Comparison of ENCODE assay signal across 28 cellular contexts in the genomic region with DNA sequence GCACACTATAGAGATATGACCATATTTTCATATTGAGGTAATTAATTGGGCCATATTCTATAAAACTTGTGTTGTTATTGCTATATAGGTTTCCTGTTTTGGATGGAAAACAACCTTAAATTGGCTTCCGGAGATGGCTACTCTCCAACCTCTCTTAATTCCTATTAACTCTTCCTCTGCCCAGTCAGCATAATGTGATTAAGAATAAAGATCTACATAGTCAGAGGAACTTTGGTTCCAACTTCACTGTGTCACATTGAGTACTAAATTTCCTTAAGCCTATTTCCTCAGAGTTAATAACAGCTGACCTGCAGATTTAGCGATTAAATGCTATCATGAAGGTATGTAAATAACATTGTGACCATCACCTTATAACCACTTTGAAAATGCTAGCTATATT.
"Had no signal": no experiment of that assay in that cellular context is flagged by ENCODE, and none has a peak within 500 bp of the region (broad histone marks: within the 10 kb centered on the region; RNA-seq: fewer than 3 reads in every experiment).

No MANE protein-coding gene starts in this region.

- H3K27me3 Mint-ChIP-seq: dendritic cell treated with granulocyte-macrophage colony-stimulating factor and Interleukin-4, amounts not matched to agents 40 ng/mL and 50 ng/mL, for 4 days; naive B cell had no signal

- H3K4me3 Mint-ChIP-seq: dendritic cell treated with granulocyte-macrophage colony-stimulating factor and Interleukin-4, amounts not matched to agents 40 ng/mL and 50 ng/mL, for 4 days; effector memory CD8-positive, alpha-beta T cell; endodermal cell; mesothelial cell of epicardium; naive B cell had no signal

- H3K4me1 ChIP-seq: colonic mucosa, left lung, lower lobe of right lung had no signal

- H3K27ac Mint-ChIP-seq: dendritic cell treated with granulocyte-macrophage colony-stimulating factor and Interleukin-4, amounts not matched to agents 40 ng/mL and 50 ng/mL, for 4 days; effector memory CD8-positive, alpha-beta T cell; endodermal cell; mesothelial cell of epicardium; naive B cell had no signal

- H3K9me3 ChIP-seq: colonic mucosa, esophagus squamous epithelium, gastrocnemius medialis, heart right ventricle, left lung, lower lobe of right lung, mucosa of descending colon had no signal

- H3K36me3 Mint-ChIP-seq: naive B cell had no signal

- ATAC-seq: effector memory CD8-positive, alpha-beta T cell; esophagus mucosa; gastrocnemius medialis; heart right ventricle; left cardiac atrium; left lung; left ventricle myocardium superior; lower lobe of right lung; mucosa of descending colon had no signal

- H3K27me3 ChIP-seq: colonic mucosa, esophagus squamous epithelium, gastrocnemius medialis, heart right ventricle, left lung had no signal

- H3K4me1 Mint-ChIP-seq: endodermal cell, naive B cell had no signal

- H3K36me3 ChIP-seq: colonic mucosa, esophagus squamous epithelium, gastrocnemius medialis, heart right ventricle, left lung, lower lobe of right lung had no signal

- DNase-seq: colonic mucosa; cortex of kidney; effector CD8-positive, alpha-beta T cell; effector memory CD8-positive, alpha-beta T cell; endodermal cell; erythroblast; esophagus squamous epithelium; foreskin fibroblast; foreskin melanocyte; gastrocnemius medialis; glutamatergic neuron; head of caudate nucleus; heart right ventricle; hippocampal formation; left cardiac atrium; left lung; left ventricle myocardium superior; lower lobe of right lung; mesenchymal stem cell; mucosa of descending colon; naive B cell had no signal

- H3K4me3 ChIP-seq: colonic mucosa, esophagus squamous epithelium, gastrocnemius medialis, heart right ventricle, left lung, lower lobe of right lung, mucosa of descending colon had no signal

- H3K9me3 Mint-ChIP-seq: dendritic cell treated with granulocyte-macrophage colony-stimulating factor and Interleukin-4, amounts not matched to agents 40 ng/mL and 50 ng/mL, for 4 days; effector memory CD8-positive, alpha-beta T cell; endodermal cell; naive B cell had no signal

- FAIRE-seq: endometrium, islet of Langerhans, keratinocyte had no signal

- H3K27ac ChIP-seq: colonic mucosa, epithelial cell of prostate, esophagus squamous epithelium, gastrocnemius medialis, heart right ventricle, left lung, lower lobe of right lung had no signal
